8 cellular contexts compared by ENCODE assay signal in the genomic region with DNA sequence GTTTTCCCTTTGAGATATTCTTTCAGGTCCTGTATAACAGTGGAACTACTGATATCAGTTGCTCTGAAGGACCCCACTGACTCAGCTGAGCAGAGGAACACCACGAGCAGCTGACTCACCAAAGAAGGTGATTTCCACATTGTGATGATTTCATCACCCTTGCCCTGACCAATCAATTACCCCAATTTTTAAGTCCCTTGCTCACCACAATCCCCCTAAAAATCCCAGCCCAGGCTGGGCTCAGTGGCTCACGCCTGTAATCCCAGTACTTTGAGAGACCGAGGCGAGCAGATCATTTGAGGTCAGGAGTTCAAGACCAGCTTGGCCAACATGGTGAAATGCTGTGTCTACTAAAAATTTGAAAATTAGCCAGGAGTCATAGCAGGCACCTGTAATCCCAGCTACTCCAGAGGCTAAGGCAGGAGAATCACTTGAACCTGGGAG.
DNase-seq lines count a peak whose midpoint lies in the region; ATAC-seq and TF ChIP-seq lines count a peak whose summit lies in the region.

No MANE protein-coding gene starts in this region.

- no peaks in the 10 kb centered on the region for H3K27me3 ChIP-seq in body of pancreas

- H3K27ac ChIP-seq in body of pancreas, result peak overlapping the region in 1 of 4 donors; percentile 75

- H3K4me3 ChIP-seq in NB4 (ENCODE audit: low read depth, low read length), result no peak overlapping the region
- no peak overlapping the region for H3K4me3 ChIP-seq in body of pancreas

- no peaks in the 10 kb centered on the region for H3K36me3 ChIP-seq in body of pancreas (replicated peaks in 1 of 2; ENCODE audit: insufficient read depth in 1 of 2, low read depth in 2 of 2)

- DNase-seq in activated T-cell treated with anti-CD3 and anti-CD28 coated beads for 24 hours (ENCODE audit: low read depth) (peak; percentile 47), NB4 (ENCODE audit: low read depth) (peak; percentile 94), body of pancreas (peak in 3 of 4 donors; percentile 22 to 72 (median 62)), RPMI8226 (no peak), activated gamma-delta T cell treated with Interleukin-2 at 50 U/mL for 16 hours (no peak), OCI-M2 (lab: John Stamatoyannopoulos, UW; ENCODE audit: unreplicated experiment) (no peak)
- DNase-seq in activated T-cell treated with anti-CD3 and anti-CD28 coated beads, Interleukin-2, amount 50 U/mL, for 1 hour, result no peak
- peak; percentile 20 to 22 for DNase-seq in stimulated activated CD4-positive, alpha-beta T cell treated with anti-CD3 and anti-CD28 coated beads, Interleukin-1b, Interleukin-23, amount 100 ng/mL, for 4 hours (ENCODE audit: low read depth in 2 of 2)

- no peaks in the 10 kb centered on the region for H3K9me3 ChIP-seq in body of pancreas

- peaks cover 44% of the 10 kb centered on the region for H3K4me1 ChIP-seq in body of pancreas

- no peak for TF ChIP-seq POLR2A in NB4 (IDR thresholded peaks at IDR 0.05; ENCODE audit: extremely low read depth, insufficient read length)
- TF ChIP-seq POLR2A in body of pancreas (IDR thresholded peaks at IDR 0.05), result no peak

- intact Hi-C loops in body of pancreas (cut with DNase I), result no loop called here

- TF ChIP-seq CTCF in NB4 (IDR thresholded peaks at IDR 0.05; ENCODE audit: low read depth, low read length), result no peak
- TF ChIP-seq CTCF in body of pancreas (IDR thresholded peaks at IDR 0.05), result no peak

- no peak for ATAC-seq in body of pancreas

- WGBS in body of pancreas, 2 donors, result 73 to 82% methylated on average over 4 of the region's 4 CpGs

Comparison
In these comparisons a context has a peak if more than half of its experiments do, and no peak if none do; other contexts are left out.
1. DNase-seq: peak in activated T-cell treated with anti-CD3 and anti-CD28 coated beads for 24 hours (single experiment), NB4 (single experiment), body of pancreas (3 of 4) and stimulated activated CD4-positive, alpha-beta T cell treated with anti-CD3 and anti-CD28 coated beads, Interleukin-1b, Interleukin-23, amount 100 ng/mL, for 4 hours (2 of 2); none in activated T-cell treated with anti-CD3 and anti-CD28 coated beads, Interleukin-2, amount 50 U/mL, for 1 hour (single experiment), RPMI8226 (single experiment), activated gamma-delta T cell treated with Interleukin-2 at 50 U/mL for 16 hours (single experiment) and OCI-M2 (single experiment).